ENCODE assay signal across 8 cellular contexts in genomic region chr19:42270346-42271044, GRCh38. TPM values are rescaled to one million over a fixed set of nuclear protein-coding genes. Genes with fewer than 3 reads are reported as not detected.
DNase-seq lines count a peak whose midpoint lies in the region; ATAC-seq and TF ChIP-seq lines count a peak whose summit lies in the region.

No MANE protein-coding gene starts in this region.

- POLR2A ChIA-PET in IMR-90 (lab: Charles Lee; ENCODE audit: unreplicated experiment) = interaction anchor here (0.6 kb wide), 1 partner anchor 14 kb away, joined by 3 read pairs; no protein-coding TSS in a partner anchor

- H3K4ac ChIP-seq in IMR-90 (ENCODE audit: low read depth, low read length) = peak overlapping the region; percentile 99

- no peak; the same call in 1 of the 2 replicates for TF ChIP-seq RAD21 in IMR-90 (IDR thresholded peaks at IDR 0.05; ENCODE audit: low read length)

- CTCF ChIA-PET in IMR-90 (lab: Yijun Ruan, JAX) = interaction anchor here (1.2 to 2.7 kb wide), 3 partner anchors 9 to 25 kb away, joined by 3 to 12 read pairs (median 3); no protein-coding TSS in a partner anchor

- H2BK15ac ChIP-seq in IMR-90 (ENCODE audit: low read depth, low read length) = peak overlapping the region; percentile 72; the same call in 1 of the 3 replicates

- TF ChIP-seq EP300 in stomach (IDR thresholded peaks at IDR 0.05) = no peak

- peak; percentile 79; the same call in 1 of the 2 replicates for TF ChIP-seq POLR2A in IMR-90 (IDR thresholded peaks at IDR 0.05; ENCODE audit: low read depth, low read length)
- TF ChIP-seq POLR2A in stomach (IDR thresholded peaks at IDR 0.05) = no peak

- peaks cover 0 to 32% (median 24%) of the 10 kb centered on the region in 4 donors for H3K4me1 Mint-ChIP-seq in CD4-positive, CD25-positive, alpha-beta regulatory T cell

- peak overlapping the region; percentile 66; the same call in 1 of the 2 replicates for H3K56ac ChIP-seq in IMR-90 (ENCODE audit: extremely low read depth, insufficient read depth, low read length)

- peak overlapping the region; percentile 100 for H2AK5ac ChIP-seq in IMR-90 (ENCODE audit: low read depth, low read length)

- H3K27ac ChIP-seq in CD4-positive, CD25-positive, alpha-beta regulatory T cell (ENCODE audit: insufficient read depth, low read length, poor library complexity, severe bottlenecking) = peak overlapping the region; percentile 99
- peak overlapping the region; percentile 88 for H3K27ac ChIP-seq in IMR-90 (ENCODE audit: insufficient read depth, low read length)
- H3K27ac ChIP-seq in stomach = peak overlapping the region; percentile 84 to 99 (median 97)

- peak overlapping the region; percentile 88 for H2AFZ ChIP-seq in IMR-90 (replicated peaks; ENCODE audit: low read length, poor library complexity)

- peaks cover 11% of the 10 kb centered on the region for H3K36me3 ChIP-seq in CD4-positive, CD25-positive, alpha-beta regulatory T cell (ENCODE audit: control insufficient read depth, insufficient read depth, low read length)
- peaks cover 23% of the 10 kb centered on the region for H3K36me3 ChIP-seq in IMR-90 (ENCODE audit: control insufficient read depth, insufficient read depth, low read length)
- H3K36me3 ChIP-seq in mucosa of descending colon (ENCODE audit: low read depth) = peaks cover 8% of the 10 kb centered on the region
- H3K36me3 ChIP-seq in stomach = peaks cover 30 to 41% (median 38%) of the 10 kb centered on the region in 4 donors

- H4K8ac ChIP-seq in IMR-90 (ENCODE audit: low read depth in 2 of 2, low read length in 2 of 2) = peak overlapping the region; percentile 58 to 98; a peak in 3 of 4 replicates

- peak overlapping the region; percentile 96 for H4K91ac ChIP-seq in IMR-90 (ENCODE audit: insufficient read depth, low read depth, low read length)

- DNase-seq in CD4-positive, CD25-positive, alpha-beta regulatory T cell = peak; percentile 58 to 88 (median 66)
- DNase-seq in IMR-90 (no peak), dermis blood vessel endothelial cell (peak; percentile 72), mucosa of descending colon (peak; percentile 62 to 83 (median 71)), stomach (peak; percentile 63)
- DNase-seq in activated CD4-positive, CD25-positive, alpha-beta regulatory T cell treated with anti-CD3 and anti-CD28 coated beads, Interleukin-2, amount 50 U/mL, for 72 hours = peak; percentile 59

- H3K4me3 Mint-ChIP-seq in CD4-positive, CD25-positive, alpha-beta regulatory T cell = peak overlapping the region; percentile 90 to 98 (median 92)

- H2BK5ac ChIP-seq in IMR-90 (ENCODE audit: low read depth, low read length, poor library complexity, severe bottlenecking) = peak overlapping the region; percentile 90

- dilution Hi-C loops in IMR-90 (cut with HindIII; ENCODE audit: low sequenced_read_pairs, unreplicated experiment) = no loop called here

- peak overlapping the region; percentile 97 for H3K23ac ChIP-seq in IMR-90 (ENCODE audit: low read depth, low read length)

- peak overlapping the region; percentile 77 for H2BK120ac ChIP-seq in IMR-90 (ENCODE audit: low read depth, low read length)

- ATAC-seq in CD4-positive, CD25-positive, alpha-beta regulatory T cell (ENCODE audit: low read depth in 2 of 2) = no peak
- ATAC-seq in IMR-90 (ENCODE audit: low read depth) (no peak), mucosa of descending colon (peak; percentile 1), GM19463 (IDR thresholded peaks at IDR 0.05; ENCODE audit: unreplicated experiment) (no peak), HG02840 (IDR thresholded peaks at IDR 0.05; ENCODE audit: low FRiP score, unreplicated experiment) (no peak)

- peak overlapping the region; percentile 95 for H3K4me2 ChIP-seq in IMR-90 (ENCODE audit: low read depth, low read length)

- H3K27me3 ChIP-seq in CD4-positive, CD25-positive, alpha-beta regulatory T cell (ENCODE audit: control insufficient read depth, insufficient read depth, low read length) = no peaks in the 10 kb centered on the region
- H3K27me3 ChIP-seq in IMR-90 (ENCODE audit: control insufficient read depth, insufficient read depth, low read length) (no peaks in the 10 kb centered on the region), stomach (no peaks in the 10 kb centered on the region)

- 58% methylated on average over 2 of the region's 18 CpGs; no CpG with 5 or more reads in 1 of the 2 experiments for WGBS in IMR-90 (ENCODE audit: extremely low coverage in 2 of 2, insufficient read length in 1 of 2), 2 experiments
- 5 to 13% (median 8%) methylated on average over 16 to 18 of the region's 18 CpGs for WGBS in stomach, 5 donors

- H2BK20ac ChIP-seq in IMR-90 (ENCODE audit: low read depth, low read length) = peak overlapping the region; percentile 57

- peak overlapping the region; percentile 79 for H3K18ac ChIP-seq in IMR-90 (ENCODE audit: low read depth, low read length)

- peaks cover 35% of the 10 kb centered on the region for H3K4me1 ChIP-seq in CD4-positive, CD25-positive, alpha-beta regulatory T cell (ENCODE audit: control insufficient read depth, insufficient read depth, low read length, poor library complexity, severe bottlenecking)
- H3K4me1 ChIP-seq in IMR-90 (ENCODE audit: control insufficient read depth, insufficient read depth, low read length) = peaks cover 11% of the 10 kb centered on the region
- peaks cover 28% of the 10 kb centered on the region for H3K4me1 ChIP-seq in mucosa of descending colon (ENCODE audit: low read depth)
- H3K4me1 ChIP-seq in stomach = peaks cover 23 to 60% (median 49%) of the 10 kb centered on the region in 4 donors

- H3K79me1 ChIP-seq in IMR-90 (ENCODE audit: low read depth in 1 of 2, low read length in 2 of 2) = peaks cover 24 to 51% of the 10 kb centered on the region in 2 experiments

- BruUV-seq in IMR-90 (replicated peaks; lab: Mats Ljungman, UMichigan) = no TSS peak

- H4K20me1 ChIP-seq in IMR-90 (ENCODE audit: insufficient read depth, low read length) = peaks cover 14% of the 10 kb centered on the region; the same call in 1 of the 2 replicates

- H4K5ac ChIP-seq in IMR-90 (ENCODE audit: low read depth, low read length) = peak overlapping the region; percentile 95

- H2AK9ac ChIP-seq in IMR-90 (replicated peaks; ENCODE audit: low read depth, low read length, poor library complexity) = peak overlapping the region; percentile 99

- no peaks in the 10 kb centered on the region for H3K9me3 ChIP-seq in CD4-positive, CD25-positive, alpha-beta regulatory T cell (ENCODE audit: control insufficient read depth in 2 of 2, low read length in 2 of 2)
- H3K9me3 ChIP-seq in IMR-90 (ENCODE audit: control insufficient read depth, insufficient read depth, low read length) (no peaks in the 10 kb centered on the region), mucosa of descending colon (no peaks in the 10 kb centered on the region), stomach (no peaks in the 10 kb centered on the region)

- peak overlapping the region; percentile 93 for H3K9ac ChIP-seq in IMR-90 (ENCODE audit: low read depth, low read length)

- no peak for TF ChIP-seq CTCF in IMR-90 (conservative IDR thresholded peaks at IDR 0.05; ENCODE audit: low read depth, low read length)
- TF ChIP-seq CTCF in mucosa of descending colon (IDR thresholded peaks at IDR 0.05) = no peak
- TF ChIP-seq CTCF in stomach (IDR thresholded peaks at IDR 0.05) = no peak

- no peaks in the 10 kb centered on the region for H3K27me3 Mint-ChIP-seq in CD4-positive, CD25-positive, alpha-beta regulatory T cell

- H3K9me1 ChIP-seq in IMR-90 (ENCODE audit: insufficient read depth, low read length) = peaks cover 7% of the 10 kb centered on the region

- H3K4me3 ChIP-seq in CD4-positive, CD25-positive, alpha-beta regulatory T cell (ENCODE audit: low read depth, low read length) = peak overlapping the region; percentile 84
- H3K4me3 ChIP-seq in IMR-90 (ENCODE audit: insufficient read depth, low read depth, low read length) (peak overlapping the region; percentile 71), mucosa of descending colon (no peak overlapping the region), stomach (peak overlapping the region; percentile 61 to 73 (median 62))

- peak overlapping the region; percentile 99 for H3K14ac ChIP-seq in IMR-90 (replicated peaks; ENCODE audit: low read depth, low read length)

- intact Hi-C loops in IMR-90 (cut with micrococcal nuclease) = no loop called here
- intact Hi-C loops in mucosa of descending colon (cut with DNase I, micrococcal nuclease) = no loop called here
- intact Hi-C loops in stomach (cut with DNase I; ENCODE audit: low total_unique reads) = no loop called here

- H3K27ac Mint-ChIP-seq in CD4-positive, CD25-positive, alpha-beta regulatory T cell = peak overlapping the region in 2 of 3 donors; percentile 98 to 99

- in situ Hi-C loops in IMR-90 (cut with MboI; ENCODE audit: low sequenced_read_pairs) = no loop called here

- H3K9me3 Mint-ChIP-seq in CD4-positive, CD25-positive, alpha-beta regulatory T cell = no peaks in the 10 kb centered on the region

- H3K36me3 Mint-ChIP-seq in CD4-positive, CD25-positive, alpha-beta regulatory T cell = peaks cover 9% of the 10 kb centered on the region

RNA-seq across cellular contexts. Expression of gene CIC, which starts 1.4 kb away (rescaled TPM):
- 124 TPM for total RNA-seq in CD4-positive, CD25-positive, alpha-beta regulatory T cell
- under 1 TPM; 0.41 to 0.91 (median 0.68) TPM for polyA plus RNA-seq in CD4-positive, CD25-positive, alpha-beta regulatory T cell
- total RNA-seq in IMR-90 (2012; rRNA removed) = 1.8 and 2.5 TPM in 2 replicates
- 23.2 and 27.3 TPM in 2 replicates for polyA plus RNA-seq in IMR-90 (2012; rRNA removed)
- polyA plus RNA-seq in IMR-90 (2012; cell fraction: cytosol; rRNA removed) = 20.0 and 22.5 TPM in 2 replicates
- polyA plus RNA-seq in IMR-90 (2012; cell fraction: nucleus; rRNA removed; ENCODE audit: low replicate concordance) = 50.1 and 139 TPM in 2 replicates
- 20.6 and 39.7 TPM in 2 replicates for total RNA-seq in dermis blood vessel endothelial cell
- total RNA-seq in mucosa of descending colon = 10 to 100 TPM; 47.3 to 78.0 (median 50.0) TPM
- 10 to 100 TPM; 19.8 to 60.3 (median 39.1) TPM for total RNA-seq in stomach
- polyA plus RNA-seq in stomach = 10 to 100 TPM; 15.4 to 31.8 (median 21.5) TPM

RNA-seq across cellular contexts. Expression of gene ERF, which starts 15.6 kb away (rescaled TPM):
- 96.4 TPM for total RNA-seq in CD4-positive, CD25-positive, alpha-beta regulatory T cell
- 1 to 10 TPM; 1.4 to 7.5 (median 2.6) TPM for polyA plus RNA-seq in CD4-positive, CD25-positive, alpha-beta regulatory T cell
- 5.2 and 6.1 TPM in 2 replicates for total RNA-seq in IMR-90 (2012; rRNA removed)
- 32.4 and 50.9 TPM in 2 replicates for polyA plus RNA-seq in IMR-90 (2012; rRNA removed)
- 21.0 and 43.3 TPM in 2 replicates for polyA plus RNA-seq in IMR-90 (2012; cell fraction: cytosol; rRNA removed)
- polyA plus RNA-seq in IMR-90 (2012; cell fraction: nucleus; rRNA removed; ENCODE audit: low replicate concordance) = 185 and 200 TPM in 2 replicates
- total RNA-seq in dermis blood vessel endothelial cell = 32.7 and 42.4 TPM in 2 replicates
- 10 to 100 TPM; 35.7 to 75.2 (median 42.0) TPM for total RNA-seq in mucosa of descending colon
- 100 to 1,000 TPM in 1 of 5 donors, 10 to 100 TPM in 4; 11.6 to 118 (median 40.6) TPM for total RNA-seq in stomach
- 10 to 100 TPM; 12.9 to 36.5 (median 16.3) TPM for polyA plus RNA-seq in stomach

RNA-seq across cellular contexts. Expression of gene GSK3A, which starts 28.1 kb away (rescaled TPM):
- 31.3 TPM for total RNA-seq in CD4-positive, CD25-positive, alpha-beta regulatory T cell
- 10 to 100 TPM; 12.0 to 16.0 (median 12.9) TPM for polyA plus RNA-seq in CD4-positive, CD25-positive, alpha-beta regulatory T cell
- total RNA-seq in IMR-90 (2012; rRNA removed) (6.9 and 8.1 TPM in 2 replicates), dermis blood vessel endothelial cell (16.7 and 28.0 TPM in 2 replicates), mucosa of descending colon (10 to 100 TPM; 41.8 to 52.0 (median 46.9) TPM), stomach (10 to 100 TPM in 4 of 5 donors, 1 to 10 TPM in 1; 5.8 to 77.2 (median 22.6) TPM)
- polyA plus RNA-seq in IMR-90 (2012; rRNA removed) (41.4 and 43.3 TPM in 2 replicates), stomach (10 to 100 TPM; 25.5 to 40.8 (median 35.0) TPM)
- 24.3 and 37.8 TPM in 2 replicates for polyA plus RNA-seq in IMR-90 (2012; cell fraction: cytosol; rRNA removed)
- 37.0 and 39.0 TPM in 2 replicates for polyA plus RNA-seq in IMR-90 (2012; cell fraction: nucleus; rRNA removed; ENCODE audit: low replicate concordance)

RNA-seq across cellular contexts. Expression of gene PRR19, which starts 31.4 kb away (rescaled TPM):
- not detected for total RNA-seq in CD4-positive, CD25-positive, alpha-beta regulatory T cell
- under 1 TPM; 0.10 to 0.83 (median 0.21) TPM for polyA plus RNA-seq in CD4-positive, CD25-positive, alpha-beta regulatory T cell
- 0.28 and 0.36 TPM in 2 replicates for total RNA-seq in IMR-90 (2012; rRNA removed)
- 1.6 and 1.8 TPM in 2 replicates for polyA plus RNA-seq in IMR-90 (2012; rRNA removed)
- 0.79 and 1.7 TPM in 2 replicates for polyA plus RNA-seq in IMR-90 (2012; cell fraction: cytosol; rRNA removed)
- polyA plus RNA-seq in IMR-90 (2012; cell fraction: nucleus; rRNA removed; ENCODE audit: low replicate concordance) = 0.60 and 1.5 TPM in 2 replicates
- total RNA-seq in dermis blood vessel endothelial cell = 0.84 and 1.2 TPM in 2 replicates
- 1 to 10 TPM in 1 of 3 donors, not detected in 2; 1.0 TPM for total RNA-seq in mucosa of descending colon
- not detected for total RNA-seq in stomach
- polyA plus RNA-seq in stomach = under 1 TPM in 2 of 3 donors, not detected in 1; 0.68 to 0.98 TPM

RNA-seq across cellular contexts. Expression of gene PAFAH1B3, which starts 31.9 kb away (rescaled TPM):
- 27.5 TPM for total RNA-seq in CD4-positive, CD25-positive, alpha-beta regulatory T cell
- 10 to 100 TPM; 54.5 to 71.6 (median 59.8) TPM for polyA plus RNA-seq in CD4-positive, CD25-positive, alpha-beta regulatory T cell
- total RNA-seq in IMR-90 (2012; rRNA removed) = 71.2 and 76.4 TPM in 2 replicates
- 64.3 and 69.7 TPM in 2 replicates for polyA plus RNA-seq in IMR-90 (2012; rRNA removed)
- polyA plus RNA-seq in IMR-90 (2012; cell fraction: cytosol; rRNA removed) = 92.1 and 108 TPM in 2 replicates
- 40.0 and 79.4 TPM in 2 replicates for polyA plus RNA-seq in IMR-90 (2012; cell fraction: nucleus; rRNA removed; ENCODE audit: low replicate concordance)
- 38.5 and 40.2 TPM in 2 replicates for total RNA-seq in dermis blood vessel endothelial cell
- 10 to 100 TPM; 15.3 to 32.6 (median 22.9) TPM for total RNA-seq in mucosa of descending colon
- total RNA-seq in stomach = 10 to 100 TPM in 3 of 5 donors, 1 to 10 TPM in 1, not detected in 1; 7.5 to 58.1 (median 17.9) TPM
- polyA plus RNA-seq in stomach = 10 to 100 TPM; 33.4 to 37.1 (median 34.3) TPM
